ENCODE assay signal across 9 cellular contexts in the genomic region with DNA sequence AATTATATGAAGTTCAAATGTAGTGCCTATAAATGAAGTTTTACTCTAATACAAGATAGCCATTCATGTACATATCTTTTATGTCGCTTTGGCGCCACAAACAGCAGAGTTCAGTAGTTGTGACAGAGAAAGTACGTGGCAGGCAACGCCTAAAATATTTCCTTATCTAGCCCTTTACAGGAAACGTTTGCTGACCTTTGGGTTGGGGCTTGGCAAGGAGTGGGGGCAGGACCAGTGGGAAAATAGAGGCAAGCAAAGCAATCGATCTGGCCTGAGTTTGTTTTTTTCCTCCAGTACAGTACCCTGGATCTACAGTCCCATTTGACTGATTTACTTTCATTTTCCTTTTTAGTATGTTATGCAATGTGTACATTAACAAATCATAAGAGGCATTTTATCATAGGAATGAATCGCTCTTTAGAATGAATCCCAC. TPM values are rescaled to one million over a fixed set of nuclear protein-coding genes. Genes with fewer than 3 reads are reported as not detected.
DNase-seq lines count a peak whose midpoint lies in the region; ATAC-seq and TF ChIP-seq lines count a peak whose summit lies in the region.
"Had no signal": no experiment of that assay in that cellular context is flagged by ENCODE, and none has a peak within 500 bp of the region (broad histone marks: within the 10 kb centered on the region; RNA-seq: fewer than 3 reads in every experiment).

No MANE protein-coding gene starts in this region.

- intact Hi-C loops in activated CD8-positive, alpha-beta T cell treated with anti-CD3 and anti-CD28 coated beads for 36 hours (cut with micrococcal nuclease): loop anchor here (10.0 kb wide), 1 partner anchor 241 kb away; no protein-coding TSS in a partner anchor
- intact Hi-C loops in left ventricle myocardium inferior (cut with micrococcal nuclease): no loop called here
- intact Hi-C loops in tibial artery (cut with DNase I; ENCODE audit: low total_unique reads): no loop called here

- H3K27me3 ChIP-seq in left ventricle myocardium inferior (ENCODE audit: low read depth) (no peaks in the 10 kb centered on the region), tibial artery (no peaks in the 10 kb centered on the region)

- H3K9me3 ChIP-seq in left ventricle myocardium inferior (replicated peaks) (no peaks in the 10 kb centered on the region), tibial artery (no peaks in the 10 kb centered on the region)

- H3K36me3 Mint-ChIP-seq in activated CD8-positive, alpha-beta T cell treated with anti-CD3 and anti-CD28 coated beads for 36 hours (ENCODE audit: low read depth): no peaks in the 10 kb centered on the region
- no peaks in the 10 kb centered on the region for H3K36me3 Mint-ChIP-seq in nephron progenitor cell (ENCODE audit: low read depth)

- no peak for TF ChIP-seq CTCF in activated CD8-positive, alpha-beta T cell treated with anti-CD3 and anti-CD28 coated beads for 36 hours (IDR thresholded peaks at IDR 0.05)
- TF ChIP-seq CTCF in left ventricle myocardium inferior (IDR thresholded peaks at IDR 0.05; ENCODE audit: borderline replicate concordance) (no peak), tibial artery (IDR thresholded peaks at IDR 0.05) (no peak), nephron progenitor cell (IDR thresholded peaks at IDR 0.05) (no peak)

- H3K4me3 ChIP-seq in GM08714 (ENCODE audit: low read length): peak overlapping the region; percentile 88
- H3K4me3 ChIP-seq in left ventricle myocardium inferior: peak overlapping the region; percentile 60
- peak overlapping the region; percentile 29 to 47 for H3K4me3 ChIP-seq in tibial artery

- peaks cover 24% of the 10 kb centered on the region for H3K4me1 ChIP-seq in left ventricle myocardium inferior
- H3K4me1 ChIP-seq in tibial artery: peaks cover 0 to 9% (median 0%) of the 10 kb centered on the region in 4 donors

- peak overlapping the region; percentile 70 for H3K27ac Mint-ChIP-seq in activated CD8-positive, alpha-beta T cell treated with anti-CD3 and anti-CD28 coated beads for 36 hours
- no peak overlapping the region for H3K27ac Mint-ChIP-seq in nephron progenitor cell

- peaks cover 2% of the 10 kb centered on the region for H3K27me3 Mint-ChIP-seq in activated CD8-positive, alpha-beta T cell treated with anti-CD3 and anti-CD28 coated beads for 36 hours
- peaks cover 10% of the 10 kb centered on the region for H3K27me3 Mint-ChIP-seq in nephron progenitor cell (ENCODE audit: low read depth, poor library complexity)

- peak; percentile 89 for ATAC-seq in GM21526 (IDR thresholded peaks at IDR 0.05; ENCODE audit: low FRiP score, unreplicated experiment)
- peak; percentile 81 for ATAC-seq in activated CD8-positive, alpha-beta T cell treated with anti-CD3 and anti-CD28 coated beads for 36 hours

- CTCF ChIA-PET in activated CD8-positive, alpha-beta T cell treated with anti-CD3 and anti-CD28 coated beads for 36 hours (lab: Charles Lee): no interaction called here

- DNase-seq in HT-29 (ENCODE audit: low spot score) (peak; percentile 70), left ventricle myocardium inferior (peak; percentile 23), tibial artery (no peak), nephron progenitor cell (no peak), kidney glomerular epithelial cell (lab: John Stamatoyannopoulos, UW) (no peak)
- peak; percentile 16 for DNase-seq in activated CD8-positive, alpha-beta T cell treated with anti-CD3 and anti-CD28 coated beads for 36 hours

- H3K27ac ChIP-seq in left ventricle myocardium inferior (replicated peaks) (peak overlapping the region; percentile 76), tibial artery (no peak overlapping the region)

- POLR2A ChIA-PET in activated CD8-positive, alpha-beta T cell treated with anti-CD3 and anti-CD28 coated beads for 36 hours (lab: Charles Lee): no interaction called here

- peaks cover 13% of the 10 kb centered on the region for H3K4me1 Mint-ChIP-seq in activated CD8-positive, alpha-beta T cell treated with anti-CD3 and anti-CD28 coated beads for 36 hours (ENCODE audit: low read depth)
- no peaks in the 10 kb centered on the region for H3K4me1 Mint-ChIP-seq in nephron progenitor cell

- H3K36me3 ChIP-seq in left ventricle myocardium inferior (no peaks in the 10 kb centered on the region), tibial artery (no peaks in the 10 kb centered on the region)

- H3K4me3 Mint-ChIP-seq in activated CD8-positive, alpha-beta T cell treated with anti-CD3 and anti-CD28 coated beads for 36 hours: peak overlapping the region; percentile 71
- H3K4me3 Mint-ChIP-seq in nephron progenitor cell: no peak overlapping the region

- no peaks in the 10 kb centered on the region for H3K9me3 Mint-ChIP-seq in activated CD8-positive, alpha-beta T cell treated with anti-CD3 and anti-CD28 coated beads for 36 hours
- no peaks in the 10 kb centered on the region for H3K9me3 Mint-ChIP-seq in nephron progenitor cell

RNA-seq across cellular contexts. Expression of a gene that starts 13.1 kb away (rescaled TPM):
- total RNA-seq in HT-29 (2014; rRNA removed; shearing (Covaris generic)): 1.1 TPM in 2 replicates
- total RNA-seq in activated CD8-positive, alpha-beta T cell treated with anti-CD3 and anti-CD28 coated beads for 36 hours: not detected
- 5.1 TPM for total RNA-seq in left ventricle myocardium inferior
- total RNA-seq: SK-MEL-5 had no signal

Comparison
In these comparisons a context has a peak if more than half of its experiments do, and no peak if none do; other contexts are left out.
1. H3K4me3 ChIP-seq: peak in every context shown above with its lines; median percentile 88 in GM08714; 60 in left ventricle myocardium inferior; 38 in tibial artery.
2. DNase-seq: peak in HT-29 (single experiment), activated CD8-positive, alpha-beta T cell treated with anti-CD3 and anti-CD28 coated beads for 36 hours (single experiment) and left ventricle myocardium inferior (single experiment); none in tibial artery (0 of 2), nephron progenitor cell (single experiment) and kidney glomerular epithelial cell (single experiment).